In genomic region chr12:39505562-39505961, GRCh38 we compare ENCODE assay signal across 20 cellular contexts.
A peak's percentile ranks its signal among the peaks of the same experiment; 100 is the strongest.
DNase-seq lines count a peak whose midpoint lies in the region; ATAC-seq, FAIRE-seq and TF ChIP-seq lines count a peak whose summit lies in the region.
"Had no signal": no experiment of that assay in that cellular context is flagged by ENCODE, and none has a peak within 500 bp of the region (broad histone marks: within the 10 kb centered on the region; RNA-seq: fewer than 3 reads in every experiment).

No MANE protein-coding gene starts in this region.

- FAIRE-seq in A204.1 (lab: Jason Lieb, UNC) = peak; percentile 6
- FAIRE-seq: GM12878, GM19239 had no signal

- H3K4me1 ChIP-seq in PC-3 (ENCODE audit: insufficient read depth, low read length) (peaks cover 32% of the 10 kb centered on the region), endodermal cell (ENCODE audit: control insufficient read depth, insufficient read depth, low read length) (no peaks in the 10 kb centered on the region), neural progenitor cell (peaks cover 23% of the 10 kb centered on the region)
- H3K4me1 ChIP-seq: BE2C, HAP-1 had no signal

- TF ChIP-seq CTCF in PC-3 (conservative IDR thresholded peaks at IDR 0.05; ENCODE audit: low read depth, low read length) = no peak
- TF ChIP-seq CTCF in endodermal cell (conservative IDR thresholded peaks at IDR 0.05) = no peak
- no peak for TF ChIP-seq CTCF in neural progenitor cell (IDR thresholded peaks at IDR 0.05)

- H3K27me3 ChIP-seq in PC-3 (ENCODE audit: low read length) = no peaks in the 10 kb centered on the region
- no peaks in the 10 kb centered on the region for H3K27me3 ChIP-seq in endodermal cell (ENCODE audit: control insufficient read depth, insufficient read depth, low read length, poor library complexity, severe bottlenecking)
- H3K27me3 ChIP-seq in neural progenitor cell = no peaks in the 10 kb centered on the region
- H3K27me3 ChIP-seq: BE2C had no signal

- H3K27ac ChIP-seq in PC-3 (ENCODE audit: low read length) (no peak overlapping the region), endodermal cell (ENCODE audit: low read depth, low read length) (peak overlapping the region; percentile 79), neural progenitor cell (no peak overlapping the region)
- H3K27ac ChIP-seq: GM23248 had no signal

- H3K4me1 Mint-ChIP-seq in endodermal cell = no peaks in the 10 kb centered on the region
- H3K4me1 Mint-ChIP-seq in neural progenitor cell = peaks cover 35% of the 10 kb centered on the region
- no peaks in the 10 kb centered on the region for H3K4me1 Mint-ChIP-seq in immature natural killer cell
- H3K4me1 Mint-ChIP-seq: CD4-positive, CD25-positive, alpha-beta regulatory T cell; CD8-positive, alpha-beta memory T cell had no signal

- H3K36me3 Mint-ChIP-seq in endodermal cell (ENCODE audit: low read depth) = no peaks in the 10 kb centered on the region
- H3K36me3 Mint-ChIP-seq in neural progenitor cell = peaks cover 1% of the 10 kb centered on the region
- no peaks in the 10 kb centered on the region for H3K36me3 Mint-ChIP-seq in immature natural killer cell

- POLR2A ChIA-PET in PC-3 (lab: Charles Lee; ENCODE audit: unreplicated experiment) = interaction anchor here (0.6 kb wide), 1 partner anchor 62 kb away, joined by 3 read pairs; no protein-coding TSS in a partner anchor

- H3F3A ChIP-seq in PC-3 (ENCODE audit: low read length, unreplicated experiment) (no peaks in the 10 kb centered on the region), neural progenitor cell (ENCODE audit: low read depth) (peaks cover 10% of the 10 kb centered on the region)

- DNase-seq in PC-3 = no peak
- no peak for DNase-seq in endodermal cell
- no peak for DNase-seq in neural progenitor cell (ENCODE audit: low spot score)
- DNase-seq in activated naive CD4-positive, alpha-beta T cell treated with Interleukin-2 at 50 U/mL for 16 hours = no peak
- no peak for DNase-seq in immature natural killer cell
- DNase-seq: 8988T; BE2C; C1 segment of cervical spinal cord; CD4-positive, CD25-positive, alpha-beta regulatory T cell; CD8-positive, alpha-beta memory T cell; COR-L47; DMS 273 treated with DMSO at 0.1 percent for 48 hours; DND-41; EL; GM23248 had no signal

- intact Hi-C loops in PC-3 (cut with micrococcal nuclease) = loop anchor here (5.0 to 10.0 kb wide), 3 partner anchors 63 to 191 kb away; partner anchors contain the start of gene KIF21A

- H4K20me1 ChIP-seq in PC-3 (ENCODE audit: low read length) (no peaks in the 10 kb centered on the region), neural progenitor cell (ENCODE audit: low read depth) (no peaks in the 10 kb centered on the region)

- H3K9me3 Mint-ChIP-seq in endodermal cell = peaks cover 13% of the 10 kb centered on the region
- peaks cover 2% of the 10 kb centered on the region for H3K9me3 Mint-ChIP-seq in neural progenitor cell
- peaks cover 0 to under 1% (median under 1%) of the 10 kb centered on the region in 6 donors for H3K9me3 Mint-ChIP-seq in immature natural killer cell

- H3K27ac Mint-ChIP-seq in endodermal cell = no peak overlapping the region
- H3K27ac Mint-ChIP-seq in neural progenitor cell = peak overlapping the region; percentile 97
- no peak overlapping the region for H3K27ac Mint-ChIP-seq in immature natural killer cell
- H3K27ac Mint-ChIP-seq: CD8-positive, alpha-beta memory T cell had no signal

- H3K27me3 Mint-ChIP-seq in endodermal cell (ENCODE audit: insufficient read depth) (no peaks in the 10 kb centered on the region), neural progenitor cell (ENCODE audit: insufficient read depth, low read depth) (peaks cover 4% of the 10 kb centered on the region), immature natural killer cell (ENCODE audit: low read depth in 3 of 3) (peaks cover 0 to 3% (median 0%) of the 10 kb centered on the region in 3 donors)
- H3K27me3 Mint-ChIP-seq: CD4-positive, CD25-positive, alpha-beta regulatory T cell had no signal

- H3K9me2 ChIP-seq in PC-3 (replicated peaks; ENCODE audit: low read length) = 0 out of 2 replicates have a peak, but pooled peaks cover 8% of the 10 kb centered on the region

- no peak for ATAC-seq in PC-3
- ATAC-seq in GM21515 (IDR thresholded peaks at IDR 0.05; ENCODE audit: unreplicated experiment) = no peak
- ATAC-seq: GM12878 had no signal

- no TSS peak for BruUV-seq in PC-3 (replicated peaks; lab: Mats Ljungman, UMichigan)

- H3K9ac ChIP-seq in PC-3 (ENCODE audit: low read length) (no peak overlapping the region), endodermal cell (ENCODE audit: extremely low read depth, low read length, poor library complexity, severe bottlenecking) (no peak overlapping the region), neural progenitor cell (no peak overlapping the region)
- H3K9ac ChIP-seq: GM23248 had no signal

- H3K9me3 ChIP-seq in PC-3 (ENCODE audit: low read length) (no peaks in the 10 kb centered on the region), endodermal cell (ENCODE audit: control insufficient read depth, low read length) (peaks cover 11% of the 10 kb centered on the region), neural progenitor cell (ENCODE audit: low read depth) (no peaks in the 10 kb centered on the region)
- H3K9me3 ChIP-seq: BE2C, HAP-1 had no signal

- H3K79me2 ChIP-seq in PC-3 (ENCODE audit: low read length) (no peaks in the 10 kb centered on the region), neural progenitor cell (ENCODE audit: low read depth) (no peaks in the 10 kb centered on the region)

- H2AFZ ChIP-seq in PC-3 (ENCODE audit: low read length) (no peak overlapping the region), neural progenitor cell (replicated peaks) (no peak overlapping the region)
- H2AFZ ChIP-seq: GM23248 had no signal

- H3K36me3 ChIP-seq in PC-3 (ENCODE audit: low read depth, low read length) (no peaks in the 10 kb centered on the region), endodermal cell (ENCODE audit: control insufficient read depth, insufficient read depth, low read length) (no peaks in the 10 kb centered on the region), neural progenitor cell (no peaks in the 10 kb centered on the region)
- H3K36me3 ChIP-seq: BE2C, HAP-1 had no signal

- H3K4me2 ChIP-seq in PC-3 (ENCODE audit: low read length) (peak overlapping the region; percentile 66), neural progenitor cell (no peak overlapping the region)

- H3K4me3 ChIP-seq in PC-3 (ENCODE audit: low read length) (no peak overlapping the region), endodermal cell (ENCODE audit: low read length) (no peak overlapping the region), neural progenitor cell (no peak overlapping the region)
- H3K4me3 ChIP-seq: GM12878, GM23248, HAP-1 had no signal

- CTCF ChIA-PET in PC-3 (lab: Charles Lee) = interaction anchor here (0.6 kb wide), 2 partner anchors 231 to 927 kb away, joined by 5 to 6 read pairs; no protein-coding TSS in a partner anchor

- H3K4me3 Mint-ChIP-seq in endodermal cell = no peak overlapping the region
- H3K4me3 Mint-ChIP-seq in neural progenitor cell = no peak overlapping the region
- H3K4me3 Mint-ChIP-seq in immature natural killer cell = no peak overlapping the region
- H3K4me3 Mint-ChIP-seq: CD4-positive, CD25-positive, alpha-beta regulatory T cell; CD8-positive, alpha-beta memory T cell had no signal
